In the genomic region with DNA sequence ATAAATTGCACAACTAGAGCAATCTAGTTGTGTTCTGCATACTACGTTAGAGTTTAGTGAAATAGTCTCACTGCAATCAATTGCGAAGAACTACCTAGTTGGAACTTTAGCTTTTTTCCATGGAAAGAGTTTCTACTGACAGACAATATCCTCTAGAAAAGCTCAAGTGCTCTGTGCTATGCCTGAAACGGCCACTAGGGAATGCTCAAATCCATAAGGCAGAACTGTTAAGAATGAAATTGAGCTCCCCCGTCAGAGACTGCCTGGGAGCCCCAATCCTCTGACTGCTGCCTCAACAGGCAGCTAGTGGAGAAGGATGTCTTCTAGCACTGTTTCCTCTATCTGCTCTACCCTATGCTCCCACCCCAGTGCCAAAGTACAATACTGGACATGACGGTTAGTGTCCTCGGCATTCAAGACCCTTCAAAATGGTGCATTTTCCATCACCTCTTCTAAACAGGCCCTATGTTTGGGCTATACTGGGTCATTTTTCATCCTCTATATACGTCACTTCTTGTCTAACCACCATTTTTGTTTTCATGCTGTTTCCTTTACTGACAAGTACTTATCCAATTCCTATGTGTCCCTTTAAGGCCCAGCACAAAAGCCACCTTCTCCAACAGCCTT, we compare ENCODE assay signal across 8 cellular contexts. TPM values are rescaled to one million over a fixed set of nuclear protein-coding genes. Genes with fewer than 3 reads are reported as not detected.
DNase-seq lines count a peak whose midpoint lies in the region; ATAC-seq, FAIRE-seq and TF ChIP-seq lines count a peak whose summit lies in the region.

No MANE protein-coding gene starts in this region.

- intact Hi-C loops in K562 (cut with micrococcal nuclease) = loop anchor here (1.0 to 5.0 kb wide), 3 partner anchors 127 to 522 kb away; partner anchors contain the start of gene RAP2C

- CTCF ChIA-PET in K562 (lab: Yijun Ruan, JAX; ENCODE audit: low intra/inter-chr PET ratio) = no interaction called here

- TF ChIP-seq EP300 in K562 (IDR thresholded peaks at IDR 0.05; ENCODE audit: low read length) = no peak

- TF ChIP-seq CTCF in GM10266 (IDR thresholded peaks at IDR 0.05; ENCODE audit: control insufficient read depth, insufficient read depth, low read depth, missing control alignments) (peak; percentile 63), K562 (IDR thresholded peaks at IDR 0.05 in 2 of 3, conservative IDR thresholded peaks at IDR 0.05 in 1 of 3; ENCODE audit: insufficient read depth in 2 of 3, low read depth in 1 of 3, low read length in 3 of 3) (peak; percentile 70 to 87 (median 80))

- H3K27ac ChIP-seq in K562 (ENCODE audit: extremely low read depth, low read depth, low read length) = no peak overlapping the region

- H3K4me3 Mint-ChIP-seq in T-helper 2 cell treated with Interferon-gamma antibody and Interleukin-4, amounts not matched to agents 5 μg/mL and 100 μg/mL, for 36 hours = no peak overlapping the region

- TF ChIP-seq RAD21 in K562 (CRISPR knock-in tag; conservative IDR thresholded peaks at IDR 0.05 in 1 of 2, IDR thresholded peaks at IDR 0.05 in 1 of 2) = peak; percentile 50 to 71

- H3K27me3 ChIP-seq in H7 (ENCODE audit: control insufficient read depth, insufficient read depth, low read length) = no peaks in the 10 kb centered on the region
- no peaks in the 10 kb centered on the region; a peak in 1 of 5 replicates for H3K27me3 ChIP-seq in K562 (ENCODE audit: control insufficient read depth in 2 of 2, insufficient read depth in 2 of 2, low read length in 2 of 2)

- H3K4me1 Mint-ChIP-seq in T-helper 2 cell treated with Interferon-gamma antibody and Interleukin-4, amounts not matched to agents 5 μg/mL and 100 μg/mL, for 36 hours (ENCODE audit: low read depth) = peaks cover 9% of the 10 kb centered on the region

- H3K9ac ChIP-seq in K562 (ENCODE audit: insufficient read depth in 1 of 2, low read depth in 2 of 2, low read length in 2 of 2) = no peak overlapping the region

- H3K9me3 ChIP-seq in K562 (replicated peaks; ENCODE audit: control insufficient read depth, insufficient read depth, low read depth, low read length) = no peaks in the 10 kb centered on the region

- no peaks in the 10 kb centered on the region for H3K9me1 ChIP-seq in K562 (ENCODE audit: control insufficient read depth, insufficient read depth, low read length)

- H2AFZ ChIP-seq in K562 (ENCODE audit: low read depth, low read length) = peak overlapping the region; percentile 3; the same call in 1 of the 2 replicates

- no TSS peak for BruUV-seq in K562 (replicated peaks; lab: Mats Ljungman, UMichigan)

- FAIRE-seq in K562 (lab: Jason Lieb, UNC) = peak; percentile 76

- no peaks in the 10 kb centered on the region for H3K9me3 Mint-ChIP-seq in T-helper 2 cell treated with Interferon-gamma antibody and Interleukin-4, amounts not matched to agents 5 μg/mL and 100 μg/mL, for 36 hours

- H3K36me3 ChIP-seq in H7 (replicated peaks; ENCODE audit: control insufficient read depth, insufficient read depth, low read length) = no peaks in the 10 kb centered on the region
- no peaks in the 10 kb centered on the region for H3K36me3 ChIP-seq in K562 (ENCODE audit: control insufficient read depth, insufficient read depth, low read length)

- H3K27me3 Mint-ChIP-seq in T-helper 2 cell treated with Interferon-gamma antibody and Interleukin-4, amounts not matched to agents 5 μg/mL and 100 μg/mL, for 36 hours (ENCODE audit: low read depth) = peaks cover 3% of the 10 kb centered on the region

- no peaks in the 10 kb centered on the region for H3K36me3 Mint-ChIP-seq in T-helper 2 cell treated with Interferon-gamma antibody and Interleukin-4, amounts not matched to agents 5 μg/mL and 100 μg/mL, for 36 hours (ENCODE audit: low read depth)

- H4K20me1 ChIP-seq in K562 (replicated peaks; ENCODE audit: control insufficient read depth, insufficient read depth, low read length) = no peaks in the 10 kb centered on the region

- WGBS in K562 (ENCODE audit: insufficient coverage, low coverage, missing lambda C conversion rate) = 26% methylated on average over 7 of the region's 7 CpGs

- in situ Hi-C loops in K562 (cut with MboI) = loop anchor here (25.0 kb wide), 1 partner anchor 520 kb away; no protein-coding TSS in a partner anchor

- no peaks in the 10 kb centered on the region for H3K79me2 ChIP-seq in K562 (ENCODE audit: control insufficient read depth, insufficient read depth, low read length)

- H3K4me3 ChIP-seq in H7 (ENCODE audit: insufficient read depth, low read depth, low read length) (no peak overlapping the region), K562 (no peak overlapping the region)

- DNase-seq in GM10266 (ENCODE audit: extremely low spot score) (peak; percentile 32), H7 (peak; percentile 76), NCI-H1048 (lab: John Stamatoyannopoulos, UW) (peak; percentile 6), K562 (ENCODE audit: extremely low read depth in 1 of 4, low spot score in 3 of 4) (peak; percentile 53 to 77 (median 55)), inferior parietal cortex (ENCODE audit: extremely low spot score) (peak; percentile 48), mesenteric fat pad (ENCODE audit: low spot score) (no peak)
- peak; percentile 10 for DNase-seq in T-helper 2 cell treated with Interferon-gamma antibody and Interleukin-4, amounts not matched to agents 5 μg/mL and 100 μg/mL, for 36 hours (ENCODE audit: low spot score)
- DNase-seq in stimulated activated CD4-positive, alpha-beta T cell treated with anti-CD3 and anti-CD28 coated beads, Interleukin-2, amount 100 ng/mL, for 48 hours = peak; percentile 33 to 40

- no peak overlapping the region for H3K27ac Mint-ChIP-seq in T-helper 2 cell treated with Interferon-gamma antibody and Interleukin-4, amounts not matched to agents 5 μg/mL and 100 μg/mL, for 36 hours

- no peak overlapping the region for H3K4me2 ChIP-seq in K562 (ENCODE audit: insufficient read depth, low read length)

- no peaks in the 10 kb centered on the region for H3K4me1 ChIP-seq in K562 (replicated peaks in 1 of 2; ENCODE audit: control insufficient read depth in 2 of 2, insufficient read depth in 2 of 2, low read length in 2 of 2)

- POLR2A ChIA-PET in K562 (lab: Yijun Ruan, JAX) = interaction anchor here (0.8 kb wide), 1 partner anchor 9 kb away, joined by 3 read pairs; no protein-coding TSS in a partner anchor

- no peak for TF ChIP-seq POLR2A in K562 (conservative IDR thresholded peaks at IDR 0.05)

- peak; percentile 96 for ATAC-seq in K562

TF ChIP-seq in K562, 482 proteins besides CTCF, POLR2A, EP300 and RAD21 (continues in another document):
- TF ChIP-seq ZBTB9 (CRISPR knock-in tag; IDR thresholded peaks at IDR 0.05) = no peak
- TF ChIP-seq ZNF764 (CRISPR knock-in tag; IDR thresholded peaks at IDR 0.05; ENCODE audit: low read depth) = no peak
- TF ChIP-seq, protein P1, sequence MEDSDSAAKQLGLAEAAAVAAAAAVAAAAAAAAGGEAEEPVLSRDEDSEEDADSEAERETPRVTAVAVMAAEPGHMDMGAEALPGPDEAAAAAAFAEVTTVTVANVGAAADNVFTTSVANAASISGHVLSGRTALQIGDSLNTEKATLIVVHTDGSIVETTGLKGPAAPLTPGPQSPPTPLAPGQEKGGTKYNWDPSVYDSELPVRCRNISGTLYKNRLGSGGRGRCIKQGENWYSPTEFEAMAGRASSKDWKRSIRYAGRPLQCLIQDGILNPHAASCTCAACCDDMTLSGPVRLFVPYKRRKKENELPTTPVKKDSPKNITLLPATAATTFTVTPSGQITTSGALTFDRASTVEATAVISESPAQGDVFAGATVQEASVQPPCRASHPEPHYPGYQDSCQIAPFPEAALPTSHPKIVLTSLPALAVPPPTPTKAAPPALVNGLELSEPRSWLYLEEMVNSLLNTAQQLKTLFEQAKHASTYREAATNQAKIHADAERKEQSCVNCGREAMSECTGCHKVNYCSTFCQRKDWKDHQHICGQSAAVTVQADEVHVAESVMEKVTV (CRISPR knock-in tag; IDR thresholded peaks at IDR 0.05) = peak; percentile 40; the same call in 1 of the 2 replicates
- no peak for TF ChIP-seq ZC3H8 (IDR thresholded peaks at IDR 0.05)
- no peak for TF ChIP-seq E2F3 (CRISPR knock-in tag; IDR thresholded peaks at IDR 0.05)
- no peak for TF ChIP-seq ZNF354B (CRISPR knock-in tag; IDR thresholded peaks at IDR 0.05)

RNA-seq across cellular contexts. Expression of gene FRMD7, which starts 35.3 kb away (rescaled TPM):
- total RNA-seq in H7 (2014; rRNA removed; shearing (Covaris generic)) = 0.14 TPM in 1 of 2 replicates, not detected in the other
- total RNA-seq in K562 (2011; cell fraction: chromatin; rRNA removed; ENCODE audit: low replicate concordance) = not detected in 2 replicates
- not detected in 2 replicates for total RNA-seq in K562 (2011; cell fraction: nucleolus; rRNA removed)
- total RNA-seq in K562 (2011; cell fraction: nucleoplasm; rRNA removed) = not detected in 2 replicates
- total RNA-seq in K562 (2014; rRNA removed) = not detected in 2 replicates
- total RNA-seq in K562 (2014; rRNA removed; fragmentation: Illumina TruSeq; extraction: Trizol) = not detected in 2 replicates
- total RNA-seq in K562 (2015; rRNA removed; fragmentation: Illumina TruSeq; extraction: Trizol) = not detected in 2 replicates
- not detected in 2 replicates for total RNA-seq in K562 (2021)
- not detected in 2 replicates for polyA plus RNA-seq in K562 (2011; rRNA removed)
- not detected in 2 replicates for polyA plus RNA-seq in K562 (2011; cell fraction: cytosol; rRNA removed)
- polyA plus RNA-seq in K562 (2011; cell fraction: nucleus; rRNA removed) = not detected in 2 replicates
- polyA plus RNA-seq in K562 (2012) = not detected in 2 replicates
- polyA plus RNA-seq in K562 (2014; fragmentation: Illumina TruSeq; extraction: Trizol) = not detected in 2 replicates
- under 1 TPM in 1 of 2 experiments, not detected in 1; 0.06 TPM for polyA plus RNA-seq in K562 (2014; fragmentation: Nextera tagmentation; extraction: Ambion mirVana)
- polyA plus RNA-seq in K562 (2014; rRNA removed) = 0.09 TPM in 1 of 2 replicates, not detected in the other
- not detected in 2 replicates for polyA minus RNA-seq in K562 (2011; rRNA and poly(A)+ RNA removed)
- not detected in 2 replicates for polyA minus RNA-seq in K562 (2011; cell fraction: cytosol; rRNA and poly(A)+ RNA removed)
- polyA minus RNA-seq in K562 (2011; cell fraction: nucleus; rRNA and poly(A)+ RNA removed) = not detected in 2 replicates
- total RNA-seq in mesenteric fat pad = not detected
